Comparison of ENCODE assay signal across 8 cellular contexts in genomic region chr10:27742195-27742925, GRCh38. TPM values are rescaled to one million over a fixed set of nuclear protein-coding genes. Genes with fewer than 3 reads are reported as not detected.
DNase-seq lines count a peak whose midpoint lies in the region; ATAC-seq and TF ChIP-seq lines count a peak whose summit lies in the region.

No MANE protein-coding gene starts in this region.

- ATAC-seq in GM19468 (IDR thresholded peaks at IDR 0.05; ENCODE audit: extremely low read depth, unreplicated experiment) (peak; percentile 94), RWPE2 (ENCODE audit: low read depth) (peak; percentile 56), omental fat pad (ENCODE audit: low FRiP score) (peak; percentile 84)

- no peak for TF ChIP-seq EP300 in suprapubic skin (IDR thresholded peaks at IDR 0.05)

- no peaks in the 10 kb centered on the region for H3K9me3 Mint-ChIP-seq in activated naive CD4-positive, alpha-beta T cell treated with anti-CD3 and anti-CD28 coated beads, Interleukin-2, amount 10 ng/mL, durations not matched to agents 7 days and 5 days
- H3K9me3 Mint-ChIP-seq in glutamatergic neuron (ENCODE audit: unreplicated experiment): peaks cover 13% of the 10 kb centered on the region

- H3K27ac ChIP-seq in HL-60 (replicated peaks): no peak overlapping the region
- peak overlapping the region; percentile 40 for H3K27ac ChIP-seq in RWPE2 (ENCODE audit: poor library complexity, severe bottlenecking)
- H3K27ac ChIP-seq in suprapubic skin: peak overlapping the region; percentile 73

- peak; percentile 0 for DNase-seq in COR-L47 (lab: John Stamatoyannopoulos, UW)
- DNase-seq in HL-60 (ENCODE audit: low read depth in 1 of 2, low spot score in 1 of 2): peak; percentile 6 to 39
- peak; percentile 67 for DNase-seq in RWPE2 (ENCODE audit: low spot score)
- peak; percentile 83 for DNase-seq in activated naive CD4-positive, alpha-beta T cell treated with anti-CD3 and anti-CD28 coated beads, Interleukin-2, amount 10 ng/mL, durations not matched to agents 7 days and 5 days
- DNase-seq in glutamatergic neuron: peak; percentile 91
- DNase-seq in omental fat pad (ENCODE audit: low spot score): no peak
- DNase-seq in suprapubic skin (ENCODE audit: low spot score in 2 of 2): peak in 1 of 2 donors; percentile 76

- no peak for TF ChIP-seq POLR2A in suprapubic skin (IDR thresholded peaks at IDR 0.05)

- H3K27me3 ChIP-seq in HL-60 (ENCODE audit: insufficient read depth, poor library complexity, severe bottlenecking) (peaks cover 67% of the 10 kb centered on the region), RWPE2 (ENCODE audit: insufficient read depth, poor library complexity, severe bottlenecking) (peaks cover 47% of the 10 kb centered on the region), suprapubic skin (peaks cover 74% of the 10 kb centered on the region)

- CTCF ChIA-PET in activated naive CD4-positive, alpha-beta T cell treated with anti-CD3 and anti-CD28 coated beads, Interleukin-2, amount 10 ng/mL, durations not matched to agents 7 days and 5 days (lab: Charles Lee): interaction anchor here (0.9 to 1.8 kb wide), 10 partner anchors 29 to 651 kb away, joined by 4 to 9 read pairs (median 4); no protein-coding TSS in a partner anchor

- H3K36me3 ChIP-seq in RWPE2 (ENCODE audit: low read depth) (no peaks in the 10 kb centered on the region), suprapubic skin (no peaks in the 10 kb centered on the region)

- peak overlapping the region; percentile 72 for H3K4me3 Mint-ChIP-seq in activated naive CD4-positive, alpha-beta T cell treated with anti-CD3 and anti-CD28 coated beads, Interleukin-2, amount 10 ng/mL, durations not matched to agents 7 days and 5 days
- peak overlapping the region; percentile 86 for H3K4me3 Mint-ChIP-seq in glutamatergic neuron (ENCODE audit: unreplicated experiment)

- TF ChIP-seq CTCF in HL-60 (IDR thresholded peaks at IDR 0.05; ENCODE audit: insufficient read depth, low read length) (peak; percentile 27), RWPE2 (IDR thresholded peaks at IDR 0.05; ENCODE audit: poor library complexity, severe bottlenecking) (peak; percentile 87), glutamatergic neuron (IDR thresholded peaks at IDR 0.05; ENCODE audit: partially characterized antibody, unreplicated experiment) (peak; percentile 72), omental fat pad (IDR thresholded peaks at IDR 0.05) (no peak), suprapubic skin (IDR thresholded peaks at IDR 0.05) (peak in 1 of 2 donors; percentile 77)

- H3K36me3 Mint-ChIP-seq in activated naive CD4-positive, alpha-beta T cell treated with anti-CD3 and anti-CD28 coated beads, Interleukin-2, amount 10 ng/mL, durations not matched to agents 7 days and 5 days: peaks cover 1% of the 10 kb centered on the region
- H3K36me3 Mint-ChIP-seq in glutamatergic neuron (ENCODE audit: unreplicated experiment): no peaks in the 10 kb centered on the region

- no peaks in the 10 kb centered on the region for H3K9me3 ChIP-seq in RWPE2 (ENCODE audit: severe bottlenecking)
- H3K9me3 ChIP-seq in suprapubic skin: no peaks in the 10 kb centered on the region

- peaks cover 76% of the 10 kb centered on the region for H3K27me3 Mint-ChIP-seq in activated naive CD4-positive, alpha-beta T cell treated with anti-CD3 and anti-CD28 coated beads, Interleukin-2, amount 10 ng/mL, durations not matched to agents 7 days and 5 days
- peaks cover 33% of the 10 kb centered on the region for H3K27me3 Mint-ChIP-seq in glutamatergic neuron (ENCODE audit: unreplicated experiment)

- H3K4me1 ChIP-seq in RWPE2 (ENCODE audit: insufficient read depth, poor library complexity, severe bottlenecking) (no peaks in the 10 kb centered on the region), suprapubic skin (peaks cover 52% of the 10 kb centered on the region)

- H3K4me1 Mint-ChIP-seq in activated naive CD4-positive, alpha-beta T cell treated with anti-CD3 and anti-CD28 coated beads, Interleukin-2, amount 10 ng/mL, durations not matched to agents 7 days and 5 days: peaks cover 48% of the 10 kb centered on the region
- H3K4me1 Mint-ChIP-seq in glutamatergic neuron (ENCODE audit: low read depth, unreplicated experiment): peaks cover 14% of the 10 kb centered on the region

- H3K4me3 ChIP-seq in HL-60 (replicated peaks; ENCODE audit: insufficient read depth, low read length) (peak overlapping the region; percentile 34), RWPE2 (ENCODE audit: severe bottlenecking) (peak overlapping the region; percentile 37), suprapubic skin (peak overlapping the region; percentile 73)

- WGBS in suprapubic skin: 1% methylated on average over 33 of the region's 71 CpGs

- H3K27ac Mint-ChIP-seq in activated naive CD4-positive, alpha-beta T cell treated with anti-CD3 and anti-CD28 coated beads, Interleukin-2, amount 10 ng/mL, durations not matched to agents 7 days and 5 days: no peak overlapping the region
- H3K27ac Mint-ChIP-seq in glutamatergic neuron (ENCODE audit: unreplicated experiment): peak overlapping the region; percentile 48

RNA-seq across cellular contexts. Expression of gene MKX, which starts 3.3 kb away (rescaled TPM):
- 0.42 TPM for total RNA-seq in glutamatergic neuron (ENCODE audit: unreplicated experiment)
- 1 to 10 TPM; 1.1 to 5.6 (median 3.1) TPM for total RNA-seq in omental fat pad
- under 1 TPM; 0.25 to 0.68 (median 0.55) TPM for total RNA-seq in suprapubic skin

Comparison
In these comparisons a context has a peak if more than half of its experiments do, and no peak if none do; other contexts are left out.
1. CTCF ChIP-seq: peak in HL-60 (single experiment), RWPE2 (single experiment) and glutamatergic neuron (single experiment); none in omental fat pad (0 of 3).
2. Peak in every context shown above with its lines, with median percentiles within 50 percentile points of each other: ATAC-seq and H3K4me3 ChIP-seq.